15 cellular contexts compared by ENCODE assay signal in genomic region chr10:78979938-78980337, GRCh38.
"Had no signal": no experiment of that assay in that cellular context is flagged by ENCODE, and none has a peak within 500 bp of the region (broad histone marks: within the 10 kb centered on the region; RNA-seq: fewer than 3 reads in every experiment).

No MANE protein-coding gene starts in this region.

- H3K9me3 ChIP-seq: heart left ventricle, right lobe of liver, stomach had no signal

- H3K27ac ChIP-seq: heart left ventricle, right lobe of liver had no signal

- DNase-seq: effector memory CD4-positive, alpha-beta T cell; hippocampal formation; left colon; naive thymus-derived CD4-positive, alpha-beta T cell; nephron progenitor cell; right lobe of liver; small intestine; stimulated activated CD4-positive, alpha-beta T cell treated with anti-CD3 and anti-CD28 coated beads, Interleukin-12 subunit alpha, Interleukin-12 subunit beta, amount 100 ng/mL, for 4 hours; stimulated activated naive CD4-positive, alpha-beta T cell; stomach had no signal

- H3K27me3 ChIP-seq: heart left ventricle, right lobe of liver, stomach had no signal

- ATAC-seq: esophagus mucosa; left colon; naive thymus-derived CD4-positive, alpha-beta T cell; right lobe of liver had no signal

- H3K36me3 ChIP-seq: heart left ventricle, right lobe of liver, stomach had no signal

- H3K4me3 ChIP-seq: heart left ventricle, right lobe of liver, stomach had no signal

- FAIRE-seq: endometrium, frontal cortex, small intestine, urothelium cell line had no signal
